15 cellular contexts compared by ENCODE assay signal in genomic region chr2:16392647-16393482, GRCh38.
DNase-seq lines count a peak whose midpoint lies in the region; ATAC-seq and TF ChIP-seq lines count a peak whose summit lies in the region.
"Had no signal": no experiment of that assay in that cellular context is flagged by ENCODE, and none has a peak within 500 bp of the region (broad histone marks: within the 10 kb centered on the region; RNA-seq: fewer than 3 reads in every experiment).

No MANE protein-coding gene starts in this region.

- dilution Hi-C loops in mammary epithelial cell (cut with HindIII; ENCODE audit: low sequenced_read_pairs): no loop called here

- no peak overlapping the region for H3K4me2 ChIP-seq in mammary epithelial cell (ENCODE audit: insufficient read depth, low read depth, low read length)

- H3K79me2 ChIP-seq in mammary epithelial cell (ENCODE audit: insufficient read depth, low read length): no peaks in the 10 kb centered on the region

- WGBS in mammary epithelial cell (ENCODE audit: low coverage, missing lambda C conversion rate): 42% methylated on average over 12 of the region's 14 CpGs

- POLR2A ChIA-PET in MCF 10A (lab: Yijun Ruan, JAX): no interaction called here

- H3K4me1 Mint-ChIP-seq in MCF 10A (ENCODE audit: insufficient read depth, unreplicated experiment) (no peaks in the 10 kb centered on the region), glutamatergic neuron (ENCODE audit: low read depth, unreplicated experiment) (peaks cover 5% of the 10 kb centered on the region)
- H3K4me1 Mint-ChIP-seq: CD14-positive monocyte had no signal

- H3K9me3 ChIP-seq in mammary epithelial cell (replicated peaks; ENCODE audit: insufficient read depth, low read length) (peaks cover 4% of the 10 kb centered on the region), SJCRH30 (replicated peaks) (no peaks in the 10 kb centered on the region)
- H3K9me3 ChIP-seq: HAP-1 had no signal

- H3K4me3 ChIP-seq in mammary epithelial cell (replicated peaks in 1 of 3; ENCODE audit: insufficient read depth in 1 of 3, low read depth in 2 of 3, low read length in 3 of 3) (no peak overlapping the region), SJCRH30 (no peak overlapping the region)
- H3K4me3 ChIP-seq: HAP-1 had no signal

- ATAC-seq in HG02870 (IDR thresholded peaks at IDR 0.05; ENCODE audit: unreplicated experiment): no peak

- in situ Hi-C loops in mammary epithelial cell (cut with MboI; ENCODE audit: low sequenced_read_pairs in 2 of 2): no loop called here

- no peak overlapping the region for H3K9ac ChIP-seq in mammary epithelial cell (ENCODE audit: insufficient read depth, low read length)

- no peaks in the 10 kb centered on the region for H4K20me1 ChIP-seq in mammary epithelial cell (ENCODE audit: insufficient read depth, low read length)

- H3K27me3 ChIP-seq in mammary epithelial cell (ENCODE audit: insufficient read depth, low read length) (no peaks in the 10 kb centered on the region), SJCRH30 (no peaks in the 10 kb centered on the region)

- H3K4me1 ChIP-seq in mammary epithelial cell (ENCODE audit: insufficient read depth, low read length) (no peaks in the 10 kb centered on the region), SJCRH30 (peaks cover 18% of the 10 kb centered on the region)
- H3K4me1 ChIP-seq: HAP-1 had no signal

- H3K27ac Mint-ChIP-seq in MCF 10A (ENCODE audit: low read depth, unreplicated experiment) (no peak overlapping the region), glutamatergic neuron (ENCODE audit: unreplicated experiment) (no peak overlapping the region)
- H3K27ac Mint-ChIP-seq: CD14-positive monocyte had no signal

- no peaks in the 10 kb centered on the region for H3K27me3 Mint-ChIP-seq in MCF 10A (ENCODE audit: insufficient read depth, unreplicated experiment)
- H3K27me3 Mint-ChIP-seq in glutamatergic neuron (ENCODE audit: unreplicated experiment): no peaks in the 10 kb centered on the region

- H3K36me3 Mint-ChIP-seq in MCF 10A (ENCODE audit: insufficient read depth, unreplicated experiment) (no peaks in the 10 kb centered on the region), glutamatergic neuron (ENCODE audit: unreplicated experiment) (no peaks in the 10 kb centered on the region)
- H3K36me3 Mint-ChIP-seq: CD14-positive monocyte had no signal

- BruUV-seq in MCF 10A (replicated peaks; lab: Mats Ljungman, UMichigan): no TSS peak
- no TSS peak for BruUV-seq in mammary epithelial cell (replicated peaks; lab: Mats Ljungman, UMichigan)

- DNase-seq in MCF 10A (ENCODE audit: unreplicated experiment): peak; percentile 8
- DNase-seq in mammary epithelial cell: no peak
- peak; percentile 70 to 87 for DNase-seq in SJCRH30
- peak; percentile 9 for DNase-seq in medulla oblongata (ENCODE audit: extremely low spot score)
- DNase-seq in glutamatergic neuron: no peak
- no peak for DNase-seq in RPMI8226
- DNase-seq: DMS 273 treated with DMSO at 0.1 percent for 48 hours; NCI-H1417; NCI-H187 treated with DMSO at 0.1 percent for 48 hours; NCI-H526 treated with DMSO at 0.1 percent for 48 hours; NK-92 treated with Interleukin-12 subunit alpha and Interleukin-12 subunit beta, amount 100 ng/mL, for 24 hours; SHP77 had no signal

- intact Hi-C loops in MCF 10A (cut with micrococcal nuclease): no loop called here
- intact Hi-C loops in mammary epithelial cell (cut with micrococcal nuclease): no loop called here

- no peak overlapping the region for H2AFZ ChIP-seq in mammary epithelial cell (ENCODE audit: low read depth, low read length)

- CTCF ChIA-PET in MCF 10A (lab: Yijun Ruan, JAX) (interaction anchor here (0.7 kb wide), 1 partner anchor 269 kb away, joined by 3 read pairs; no protein-coding TSS in a partner anchor), mammary epithelial cell (lab: Charles Lee; ENCODE audit: low non-redundant PET) (no interaction called here)

- H3K4me3 Mint-ChIP-seq in MCF 10A (ENCODE audit: unreplicated experiment) (no peak overlapping the region), glutamatergic neuron (ENCODE audit: unreplicated experiment) (no peak overlapping the region)
- H3K4me3 Mint-ChIP-seq: CD14-positive monocyte had no signal

- H3K36me3 ChIP-seq in mammary epithelial cell (ENCODE audit: insufficient read depth, low read length): no peaks in the 10 kb centered on the region
- no peaks in the 10 kb centered on the region for H3K36me3 ChIP-seq in SJCRH30
- H3K36me3 ChIP-seq: HAP-1 had no signal

- H3K27ac ChIP-seq in mammary epithelial cell (ENCODE audit: insufficient read depth, low read depth, low read length) (no peak overlapping the region), SJCRH30 (no peak overlapping the region)

- H3K9me3 Mint-ChIP-seq in MCF 10A (ENCODE audit: unreplicated experiment) (no peaks in the 10 kb centered on the region), glutamatergic neuron (ENCODE audit: unreplicated experiment) (no peaks in the 10 kb centered on the region)
- H3K9me3 Mint-ChIP-seq: CD14-positive monocyte had no signal

- TF ChIP-seq CTCF in MCF 10A (IDR thresholded peaks at IDR 0.05; ENCODE audit: unreplicated experiment) (no peak), mammary epithelial cell (conservative IDR thresholded peaks at IDR 0.05 in 1 of 2, IDR thresholded peaks at IDR 0.05 in 1 of 2; ENCODE audit: extremely low read depth in 1 of 2, insufficient read depth in 1 of 2, low read depth in 1 of 2, low read length in 2 of 2) (no peak), glutamatergic neuron (IDR thresholded peaks at IDR 0.05; ENCODE audit: partially characterized antibody, unreplicated experiment) (no peak)

Comparison
In these comparisons a context has a peak if more than half of its experiments do, and no peak if none do; other contexts are left out.
1. DNase-seq: peak in MCF 10A (single experiment), SJCRH30 (2 of 2) and medulla oblongata (single experiment); none in mammary epithelial cell (single experiment), glutamatergic neuron (single experiment) and RPMI8226 (single experiment).